Comparison of ENCODE assay signal across 31 cellular contexts in genomic region chr20:60750909-60751308, GRCh38.
"Had no signal": no experiment of that assay in that cellular context is flagged by ENCODE, and none has a peak within 500 bp of the region (broad histone marks: within the 10 kb centered on the region; RNA-seq: fewer than 3 reads in every experiment).

No MANE protein-coding gene starts in this region.

- H3K27ac Mint-ChIP-seq: immature natural killer cell; naive thymus-derived CD8-positive, alpha-beta T cell; nephron progenitor cell; neural progenitor cell; progenitor cell of endocrine pancreas; stimulated activated effector memory CD8-positive, alpha-beta T cell treated with anti-CD3 and anti-CD28 coated beads, Interleukin-12 subunit alpha, Interleukin-12 subunit beta, amount 100 ng/mL, for 72 hours; stimulated activated naive CD8-positive, alpha-beta T cell treated with anti-CD3 and anti-CD28 coated beads, Interleukin-15, Interleukin-2, amounts not matched to agents 100 ng/mL and 50 ng/mL, for 24 hours; type B pancreatic cell had no signal

- H3K9ac ChIP-seq: neural progenitor cell had no signal

- H2AFZ ChIP-seq: hepatocyte, neural progenitor cell had no signal

- H3K27ac ChIP-seq: heart right ventricle, hepatocyte, left lung, lower lobe of right lung, neural progenitor cell, neutrophil, ovary, skin epidermis, suprapubic skin, tibial nerve, uterus had no signal

- H3K79me2 ChIP-seq: hepatocyte had no signal

- FAIRE-seq: islet of Langerhans, kidney had no signal

- H3K9me3 Mint-ChIP-seq: immature natural killer cell; stimulated activated effector memory CD8-positive, alpha-beta T cell treated with anti-CD3 and anti-CD28 coated beads, Interleukin-12 subunit alpha, Interleukin-12 subunit beta, amount 100 ng/mL, for 72 hours; stimulated activated naive CD8-positive, alpha-beta T cell treated with anti-CD3 and anti-CD28 coated beads, Interleukin-15, Interleukin-2, amounts not matched to agents 100 ng/mL and 50 ng/mL, for 24 hours; type B pancreatic cell had no signal

- H3K9me3 ChIP-seq: heart right ventricle, left lung, lower lobe of right lung, neutrophil, ovary, suprapubic skin, tibial nerve, uterus had no signal

- H3K36me3 Mint-ChIP-seq: immature natural killer cell; naive thymus-derived CD8-positive, alpha-beta T cell; neural progenitor cell; stimulated activated effector memory CD8-positive, alpha-beta T cell treated with anti-CD3 and anti-CD28 coated beads, Interleukin-12 subunit alpha, Interleukin-12 subunit beta, amount 100 ng/mL, for 72 hours; type B pancreatic cell had no signal

- H3K4me1 ChIP-seq: heart right ventricle, left lung, lower lobe of right lung, neural progenitor cell, suprapubic skin, uterus had no signal

- ATAC-seq: heart right ventricle; left colon; left lung; lower lobe of right lung; naive thymus-derived CD8-positive, alpha-beta T cell; right cardiac atrium; sciatic nerve; stimulated activated effector memory CD8-positive, alpha-beta T cell treated with anti-CD3 and anti-CD28 coated beads, Interleukin-12 subunit alpha, Interleukin-12 subunit beta, amount 100 ng/mL, for 72 hours had no signal

- DNase-seq: heart right ventricle; immature natural killer cell; kidney; left colon; left lung; lower lobe of right lung; mammary epithelial cell; mesenchymal stem cell; naive thymus-derived CD8-positive, alpha-beta T cell; nephron progenitor cell; ovary; retina; right cardiac atrium; stimulated activated CD4-positive, alpha-beta T cell treated with anti-CD3 and anti-CD28 coated beads, Interleukin-12 subunit alpha, Interleukin-12 subunit beta, amount 100 ng/mL, for 4 hours; stimulated activated CD4-positive, alpha-beta T cell treated with anti-CD3 and anti-CD28 coated beads, Interleukin-15, amount 100 ng/mL, for 24 hours; stimulated activated CD4-positive, alpha-beta T cell treated with anti-CD3 and anti-CD28 coated beads, Interleukin-2, amount 100 ng/mL, for 24 hours; stimulated activated CD4-positive, alpha-beta T cell treated with anti-CD3 and anti-CD28 coated beads, Interleukin-4, amount 100 ng/mL, for 24 hours; stimulated activated naive CD4-positive, alpha-beta T cell; uterus had no signal

- H3K27me3 Mint-ChIP-seq: stimulated activated naive CD8-positive, alpha-beta T cell treated with anti-CD3 and anti-CD28 coated beads, Interleukin-15, Interleukin-2, amounts not matched to agents 100 ng/mL and 50 ng/mL, for 24 hours had no signal

- H3K36me3 ChIP-seq: heart right ventricle, left lung, lower lobe of right lung, neural progenitor cell, neutrophil, ovary, suprapubic skin, tibial nerve, uterus had no signal

- H3K4me3 Mint-ChIP-seq: immature natural killer cell; naive thymus-derived CD8-positive, alpha-beta T cell; nephron progenitor cell; neural progenitor cell; stimulated activated effector memory CD8-positive, alpha-beta T cell treated with anti-CD3 and anti-CD28 coated beads, Interleukin-12 subunit alpha, Interleukin-12 subunit beta, amount 100 ng/mL, for 72 hours; stimulated activated naive CD8-positive, alpha-beta T cell treated with anti-CD3 and anti-CD28 coated beads, Interleukin-15, Interleukin-2, amounts not matched to agents 100 ng/mL and 50 ng/mL, for 24 hours; type B pancreatic cell had no signal

- H3K27me3 ChIP-seq: hepatocyte, left lung, neural progenitor cell, neutrophil, ovary, suprapubic skin, tibial nerve, uterus had no signal

- H3K4me2 ChIP-seq: hepatocyte, neural progenitor cell had no signal

- H3K4me1 Mint-ChIP-seq: immature natural killer cell; neural progenitor cell; stimulated activated effector memory CD8-positive, alpha-beta T cell treated with anti-CD3 and anti-CD28 coated beads, Interleukin-12 subunit alpha, Interleukin-12 subunit beta, amount 100 ng/mL, for 72 hours had no signal

- H3K4me3 ChIP-seq: heart right ventricle, hepatocyte, left lung, lower lobe of right lung, neural progenitor cell, ovary, skin epidermis, suprapubic skin, tibial nerve, uterus had no signal
